8 cellular contexts compared by ENCODE assay signal in genomic region chr22:17159504-17159951, GRCh38. TPM values are rescaled to one million over a fixed set of nuclear protein-coding genes. Genes with fewer than 3 reads are reported as not detected.
DNase-seq lines count a peak whose midpoint lies in the region; ATAC-seq, FAIRE-seq and TF ChIP-seq lines count a peak whose summit lies in the region.

No MANE protein-coding gene starts in this region.

- peak overlapping the region; percentile 90 for H3K4me3 ChIP-seq in A549
- H3K4me3 ChIP-seq in ascending aorta = peak overlapping the region; percentile 73 to 81
- peak overlapping the region; percentile 33 for H3K4me3 ChIP-seq in iPS-11a (ENCODE audit: low read depth, low read length)
- peak overlapping the region; percentile 89 for H3K4me3 ChIP-seq in skeletal muscle satellite cell (ENCODE audit: low read length)

- CTCF ChIA-PET in A549 (lab: Yijun Ruan, JAX) = interaction anchor here (0.7 to 11.7 kb wide), 4 partner anchors 9 to 612 kb away, joined by 3 to 89 read pairs (median 6); no protein-coding TSS in a partner anchor

- no peak for TF ChIP-seq RAD21 in A549 (conservative IDR thresholded peaks at IDR 0.05 in 1 of 2, IDR thresholded peaks at IDR 0.05 in 1 of 2)

- POLR2A ChIA-PET in A549 (lab: Yijun Ruan, JAX) = interaction anchor here (0.7 to 2.6 kb wide), 2 partner anchors 12 to 169 kb away, joined by 5 to 16 read pairs; no protein-coding TSS in a partner anchor

- H3K27me3 ChIP-seq in ascending aorta = no peaks in the 10 kb centered on the region
- H3K27me3 ChIP-seq in skeletal muscle satellite cell (ENCODE audit: control insufficient read depth, insufficient read depth, low read length) = no peaks in the 10 kb centered on the region

- TF ChIP-seq POLR2A in A549 (IDR thresholded peaks at IDR 0.05; ENCODE audit: low read length) = no peak

- WGBS in A549 (ENCODE audit: missing lambda C conversion rate) = 10% methylated on average over 2 of the region's 35 CpGs

- H3K36me3 ChIP-seq in ascending aorta (no peaks in the 10 kb centered on the region), skeletal muscle satellite cell (ENCODE audit: insufficient read depth, low read length) (no peaks in the 10 kb centered on the region)

- ATAC-seq in A549 = peak; percentile 55 to 62
- peak; percentile 5 for ATAC-seq in GM18520 (IDR thresholded peaks at IDR 0.05; ENCODE audit: unreplicated experiment)
- ATAC-seq in HG03354 (IDR thresholded peaks at IDR 0.05; ENCODE audit: poor library complexity, severe bottlenecking, unreplicated experiment) = peak; percentile 25

- intact Hi-C loops in ascending aorta (cut with DNase I) = loop anchor here (1.0 to 5.0 kb wide), 3 partner anchors 12 to 478 kb away; partner anchors contain the start of gene BCL2L13

- H3K27ac ChIP-seq in A549 = peak overlapping the region; percentile 93 to 97
- H3K27ac ChIP-seq in ascending aorta = peak overlapping the region; percentile 90

- TF ChIP-seq EP300 in A549 (IDR thresholded peaks at IDR 0.05) = no peak

- no peak for FAIRE-seq in A549 (lab: Jason Lieb, UNC)

- peak overlapping the region; percentile 78 for H3K9ac ChIP-seq in skeletal muscle satellite cell (ENCODE audit: low read depth, low read length)

- H3K9me3 ChIP-seq in A549 (no peaks in the 10 kb centered on the region), ascending aorta (no peaks in the 10 kb centered on the region), skeletal muscle satellite cell (replicated peaks; ENCODE audit: low read length) (no peaks in the 10 kb centered on the region)

- TF ChIP-seq CTCF in A549 (IDR thresholded peaks at IDR 0.05) = no peak
- TF ChIP-seq CTCF in ascending aorta (IDR thresholded peaks at IDR 0.05) = no peak

- DNase-seq in A549 (ENCODE audit: low read depth in 1 of 2, low spot score in 1 of 2) (peak; percentile 13 to 48), SHP77 treated with DMSO at 0.1 percent for 48 hours (lab: John Stamatoyannopoulos, UW) (peak; percentile 52), ascending aorta (ENCODE audit: low spot score in 2 of 2) (peak in 1 of 2 donors; percentile 76), epidermal melanocyte (ENCODE audit: insufficient read length, low spot score) (no peak)

- peak overlapping the region; percentile 90 for H3K4me2 ChIP-seq in A549
- H3K4me2 ChIP-seq in skeletal muscle satellite cell (ENCODE audit: low read length) = peak overlapping the region; percentile 83

- H3K4me1 ChIP-seq in A549 (peaks cover 14% of the 10 kb centered on the region; the same call in 2 of the 3 replicates), ascending aorta (peaks cover 9 to 20% of the 10 kb centered on the region in 2 donors), skeletal muscle satellite cell (ENCODE audit: control insufficient read depth, insufficient read depth, low read length) (peaks cover 19% of the 10 kb centered on the region)

TF ChIP-seq in A549, 52 proteins besides CTCF, POLR2A, EP300 and RAD21:
- TF ChIP-seq MYC (IDR thresholded peaks at IDR 0.05; ENCODE audit: borderline replicate concordance, low read length) = no peak
- TF ChIP-seq, protein P1, sequence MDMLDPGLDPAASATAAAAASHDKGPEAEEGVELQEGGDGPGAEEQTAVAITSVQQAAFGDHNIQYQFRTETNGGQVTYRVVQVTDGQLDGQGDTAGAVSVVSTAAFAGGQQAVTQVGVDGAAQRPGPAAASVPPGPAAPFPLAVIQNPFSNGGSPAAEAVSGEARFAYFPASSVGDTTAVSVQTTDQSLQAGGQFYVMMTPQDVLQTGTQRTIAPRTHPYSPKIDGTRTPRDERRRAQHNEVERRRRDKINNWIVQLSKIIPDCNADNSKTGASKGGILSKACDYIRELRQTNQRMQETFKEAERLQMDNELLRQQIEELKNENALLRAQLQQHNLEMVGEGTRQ (IDR thresholded peaks at IDR 0.05) = 0 out of 2 replicates have a peak, but pooled peaks have one; percentile 5
- no peak for TF ChIP-seq KDM1A (IDR thresholded peaks at IDR 0.05; ENCODE audit: low read depth)
- TF ChIP-seq HDAC2 (IDR thresholded peaks at IDR 0.05) = peak; percentile 21; the same call in 1 of the 2 replicates
- TF ChIP-seq, protein P2, sequence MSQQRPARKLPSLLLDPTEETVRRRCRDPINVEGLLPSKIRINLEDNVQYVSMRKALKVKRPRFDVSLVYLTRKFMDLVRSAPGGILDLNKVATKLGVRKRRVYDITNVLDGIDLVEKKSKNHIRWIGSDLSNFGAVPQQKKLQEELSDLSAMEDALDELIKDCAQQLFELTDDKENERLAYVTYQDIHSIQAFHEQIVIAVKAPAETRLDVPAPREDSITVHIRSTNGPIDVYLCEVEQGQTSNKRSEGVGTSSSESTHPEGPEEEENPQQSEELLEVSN (IDR thresholded peaks at IDR 0.05; ENCODE audit: borderline replicate concordance, low read depth) = 0 out of 2 replicates have a peak, but pooled peaks have one; percentile 25
- TF ChIP-seq FOSL2 (IDR thresholded peaks at IDR 0.05) = no peak
- TF ChIP-seq FOSL2 (CRISPR knock-in tag; IDR thresholded peaks at IDR 0.05) = no peak
- TF ChIP-seq PHF8 (IDR thresholded peaks at IDR 0.05; ENCODE audit: borderline replicate concordance, low read depth) = peak; percentile 92

RNA-seq across cellular contexts. Expression of gene HDHD5, which starts 0.5 kb away (rescaled TPM):
- 19.7 and 27.3 TPM in 2 replicates for polyA plus RNA-seq in A549 (2011; rRNA removed)
- 50.3 and 57.6 TPM in 2 replicates for polyA plus RNA-seq in A549 (2012; cell fraction: cytosol; rRNA removed)
- polyA plus RNA-seq in A549 (2012; cell fraction: nucleus; rRNA removed) = 74.5 and 76.5 TPM in 2 replicates
- polyA plus RNA-seq in A549 (2017; fragmentation: RNase III; extraction: RNeasy Plus Mini Kit Qiagen cat#74134 plus additional on column Dnase treatment) = 31.0 to 35.5 TPM (median 34.9 TPM) in 3 replicates
- polyA minus RNA-seq in A549 (2011; rRNA and poly(A)+ RNA removed) = 20.4 and 25.1 TPM in 2 replicates
- 55.8 TPM for total RNA-seq in ascending aorta
- 37.8 and 67.9 TPM in 2 replicates for total RNA-seq in skeletal muscle satellite cell (2012; rRNA removed)

RNA-seq across cellular contexts. Expression of gene TMEM121B, which starts 38.4 kb away (rescaled TPM):
- 0.03 TPM in 1 of 2 replicates, not detected in the other for polyA plus RNA-seq in A549 (2011; rRNA removed)
- polyA plus RNA-seq in A549 (2012; cell fraction: cytosol; rRNA removed) = 0.03 TPM in 1 of 2 replicates, not detected in the other
- polyA plus RNA-seq in A549 (2012; cell fraction: nucleus; rRNA removed) = 0.08 and 0.10 TPM in 2 replicates
- polyA plus RNA-seq in A549 (2017; fragmentation: RNase III; extraction: RNeasy Plus Mini Kit Qiagen cat#74134 plus additional on column Dnase treatment) = 0.03 to 0.08 TPM (median 0.05 TPM) in 3 replicates
- polyA minus RNA-seq in A549 (2011; rRNA and poly(A)+ RNA removed) = not detected in 2 replicates
- 0.11 TPM for total RNA-seq in ascending aorta
- total RNA-seq in skeletal muscle satellite cell (2012; rRNA removed) = 0.22 and 0.25 TPM in 2 replicates

RNA-seq across cellular contexts. Expression of gene ADA2, which starts 59.7 kb away (rescaled TPM):
- 0.08 and 0.10 TPM in 2 replicates for polyA plus RNA-seq in A549 (2011; rRNA removed)
- polyA plus RNA-seq in A549 (2012; cell fraction: cytosol; rRNA removed) = 0.01 and 0.05 TPM in 2 replicates
- not detected in 2 replicates for polyA plus RNA-seq in A549 (2012; cell fraction: nucleus; rRNA removed)
- polyA plus RNA-seq in A549 (2017; fragmentation: RNase III; extraction: RNeasy Plus Mini Kit Qiagen cat#74134 plus additional on column Dnase treatment) = not detected in 3 replicates
- polyA minus RNA-seq in A549 (2011; rRNA and poly(A)+ RNA removed) = not detected in 2 replicates
- not detected for total RNA-seq in ascending aorta
- total RNA-seq in skeletal muscle satellite cell (2012; rRNA removed) = 0.76 and 6.3 TPM in 2 replicates

Comparison
In these comparisons a context has a peak if more than half of its experiments do, and no peak if none do; other contexts are left out.
1. ATAC-seq: peak in every context shown above with its lines; median percentile 58 in A549; 25 in HG03354; 5 in GM18520.
2. H3K4me3 ChIP-seq: peak in every context shown above with its lines; median percentile 90 in A549; 89 in skeletal muscle satellite cell; 77 in ascending aorta; 33 in iPS-11a.